Comparison of ENCODE assay signal across 8 cellular contexts in the genomic region with DNA sequence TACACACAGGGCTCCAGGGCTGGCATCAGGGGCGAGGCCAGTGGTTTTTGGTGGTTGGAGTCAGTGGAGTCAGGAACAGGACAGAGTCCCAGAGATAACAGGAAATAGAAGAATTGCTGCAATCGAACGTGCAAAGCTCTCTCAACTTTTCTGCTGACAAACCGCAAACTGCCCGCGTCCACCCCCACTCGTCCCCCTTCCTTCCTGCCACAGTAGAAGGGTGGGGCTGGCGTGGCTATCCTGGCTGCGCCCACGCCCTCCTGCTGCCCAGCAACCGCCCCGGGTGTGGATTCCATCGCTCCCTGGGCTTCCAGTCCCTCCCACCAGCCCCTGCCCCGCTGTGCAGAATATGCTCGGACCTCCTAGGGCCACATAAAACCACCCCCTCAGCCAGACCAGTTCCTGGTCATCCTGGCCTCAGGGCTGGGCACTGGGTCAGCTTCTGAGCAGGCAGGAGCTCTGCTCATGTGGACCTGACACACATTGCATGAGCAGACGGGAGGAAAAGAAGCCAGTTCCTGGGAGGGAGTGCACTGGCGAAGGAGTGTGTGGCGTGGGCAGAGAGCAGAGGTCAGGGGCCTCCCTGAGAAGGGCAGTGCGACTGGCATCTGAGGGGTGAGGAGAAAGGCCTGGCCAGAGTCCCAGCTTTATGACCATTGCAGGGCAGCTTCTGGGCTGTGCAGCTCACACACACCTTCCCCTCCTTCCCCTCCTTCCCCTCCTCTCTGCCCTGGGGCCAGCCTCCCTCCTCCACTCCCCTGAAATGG.
DNase-seq lines count a peak whose midpoint lies in the region; ATAC-seq and TF ChIP-seq lines count a peak whose summit lies in the region.

No MANE protein-coding gene starts in this region.

- ATAC-seq in HG03571 (IDR thresholded peaks at IDR 0.05; ENCODE audit: unreplicated experiment) (no peak), GM18907 (IDR thresholded peaks at IDR 0.05; ENCODE audit: unreplicated experiment) (no peak)

- no peak overlapping the region for H3K4me3 ChIP-seq in epithelial cell of esophagus (ENCODE audit: low read length)
- peak overlapping the region; percentile 1 for H3K4me3 ChIP-seq in rectal smooth muscle tissue (ENCODE audit: low read length)

- H3K9ac ChIP-seq in rectal smooth muscle tissue (ENCODE audit: low read length) = no peak overlapping the region

- TF ChIP-seq CTCF in epithelial cell of esophagus (IDR thresholded peaks at IDR 0.05; ENCODE audit: insufficient read depth, low read depth, low read length, missing control alignments) = no peak

- peaks cover 3% of the 10 kb centered on the region for H3K36me3 ChIP-seq in rectal smooth muscle tissue (ENCODE audit: control insufficient read depth, insufficient read depth, low read length)

- no peaks in the 10 kb centered on the region for H3K4me1 ChIP-seq in rectal smooth muscle tissue (ENCODE audit: control insufficient read depth, insufficient read depth, low read length)

- no peaks in the 10 kb centered on the region for H3K27me3 ChIP-seq in rectal smooth muscle tissue (ENCODE audit: control insufficient read depth, insufficient read depth, low read length)

- H3K27ac ChIP-seq in rectal smooth muscle tissue (ENCODE audit: low read depth, low read length) = no peak overlapping the region

- DNase-seq in GOT3 (lab: John Stamatoyannopoulos, UW) (peak; percentile 89), RPMI7951 (ENCODE audit: low read depth) (peak; percentile 100), epithelial cell of esophagus (ENCODE audit: low read depth) (peak; percentile 31), NCI-H524 (lab: John Stamatoyannopoulos, UW) (no peak), NCI-H1048 (lab: John Stamatoyannopoulos, UW) (no peak)

Comparison
In these comparisons a context has a peak if more than half of its experiments do, and no peak if none do; other contexts are left out.
1. DNase-seq: peak in GOT3 (single experiment), RPMI7951 (single experiment) and epithelial cell of esophagus (single experiment); none in NCI-H524 (0 of 2) and NCI-H1048 (single experiment).